Comparison of ENCODE assay signal across 1 cellular context in genomic region chr19:42396248-42396541, GRCh38.
TF ChIP-seq lines count a peak whose summit lies in the region.

No MANE protein-coding gene starts in this region.

TF ChIP-seq in HEK293, 187 proteins besides CTCF, POLR2A, EP300 and RAD21 (continued from another document):
- TF ChIP-seq ZNF518A (tag by site-specific recombination; conservative IDR thresholded peaks at IDR 0.05; ENCODE audit: low read depth) (0 out of 2 replicates have a peak, but pooled peaks have one; percentile 4), ZFHX2 (tag by site-specific recombination; conservative IDR thresholded peaks at IDR 0.05) (no peak)
- TF ChIP-seq, protein P1, sequence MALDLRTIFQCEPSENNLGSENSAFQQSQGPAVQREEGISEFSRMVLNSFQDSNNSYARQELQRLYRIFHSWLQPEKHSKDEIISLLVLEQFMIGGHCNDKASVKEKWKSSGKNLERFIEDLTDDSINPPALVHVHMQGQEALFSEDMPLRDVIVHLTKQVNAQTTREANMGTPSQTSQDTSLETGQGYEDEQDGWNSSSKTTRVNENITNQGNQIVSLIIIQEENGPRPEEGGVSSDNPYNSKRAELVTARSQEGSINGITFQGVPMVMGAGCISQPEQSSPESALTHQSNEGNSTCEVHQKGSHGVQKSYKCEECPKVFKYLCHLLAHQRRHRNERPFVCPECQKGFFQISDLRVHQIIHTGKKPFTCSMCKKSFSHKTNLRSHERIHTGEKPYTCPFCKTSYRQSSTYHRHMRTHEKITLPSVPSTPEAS (tag by site-specific recombination; IDR thresholded peaks at IDR 0.05) = 0 out of 2 replicates have a peak, but pooled peaks have one; percentile 12
